ENCODE assay signal across 1 cellular context in genomic region chr16:74991593-74992403, GRCh38.
TF ChIP-seq lines count a peak whose summit lies in the region.

No MANE protein-coding gene starts in this region.

TF ChIP-seq in K562, 482 proteins besides CTCF, POLR2A, EP300 and RAD21 (continued from another document and continues in another):
- TF ChIP-seq ZBTB5 (IDR thresholded peaks at IDR 0.05) (no peak), ZKSCAN1 (IDR thresholded peaks at IDR 0.05; ENCODE audit: low read depth, low read length) (no peak), ETV5 (CRISPR knock-in tag; IDR thresholded peaks at IDR 0.05; ENCODE audit: low read depth) (no peak), AFF4 (CRISPR knock-in tag; IDR thresholded peaks at IDR 0.05) (no peak), ATF1 (CRISPR knock-in tag; IDR thresholded peaks at IDR 0.05) (no peak), ATF1 (tag; IDR thresholded peaks at IDR 0.05) (no peak), ETV6 (IDR thresholded peaks at IDR 0.05; ENCODE audit: borderline replicate concordance in 1 of 2, low read depth in 2 of 2, low read length in 1 of 2) (no peak), ETV6 (CRISPR knock-in tag; IDR thresholded peaks at IDR 0.05; ENCODE audit: borderline replicate concordance) (no peak), RCOR1 (IDR thresholded peaks at IDR 0.05; ENCODE audit: borderline replicate concordance in 1 of 2, low read depth in 2 of 2, low read length in 2 of 2) (peak in 1 of 2 experiments; percentile 70; a peak in 1 of 4 replicates), SMAD2 (IDR thresholded peaks at IDR 0.05; ENCODE audit: low read depth, low read length) (no peak), TEAD4 (IDR thresholded peaks at IDR 0.05; ENCODE audit: low read length) (peak; percentile 68), TEAD4 (CRISPR knock-in tag; IDR thresholded peaks at IDR 0.05; ENCODE audit: borderline replicate concordance) (no peak), TAF7 (tag; IDR thresholded peaks at IDR 0.05) (no peak), ZNF316 (IDR thresholded peaks at IDR 0.05) (no peak), MLLT1 (IDR thresholded peaks at IDR 0.05) (0 out of 4 replicates have a peak, but pooled peaks of 1 of the 2 experiments have one; percentile 69), PRPF4 (IDR thresholded peaks at IDR 0.05; ENCODE audit: insufficient read depth, low read depth, low read length, poor library complexity, severe bottlenecking) (no peak), U2AF2 (optimal IDR thresholded peaks at IDR 0.05; ENCODE audit: low read depth, low read length) (no peak), BRD9 (IDR thresholded peaks at IDR 0.05; ENCODE audit: low read depth, partially characterized antibody) (no peak), ZFP36 (IDR thresholded peaks at IDR 0.05; ENCODE audit: low read depth, low read length, partially characterized antibody) (no peak), ZNF165 (CRISPR knock-in tag; IDR thresholded peaks at IDR 0.05; ENCODE audit: borderline replicate concordance) (no peak), FOXO4 (CRISPR knock-in tag; IDR thresholded peaks at IDR 0.05) (no peak), MTF1 (CRISPR knock-in tag; IDR thresholded peaks at IDR 0.05; ENCODE audit: borderline replicate concordance) (no peak), ZNF407 (IDR thresholded peaks at IDR 0.05; ENCODE audit: low read depth) (no peak), JUNB (CRISPR knock-in tag; conservative IDR thresholded peaks at IDR 0.05) (no peak), MECOM (CRISPR knock-in tag; IDR thresholded peaks at IDR 0.05) (no peak), BRF1 (IDR thresholded peaks at IDR 0.05; ENCODE audit: borderline replicate concordance, extremely low read depth, insufficient read length) (no peak), ATF7 (IDR thresholded peaks at IDR 0.05) (0 out of 2 replicates have a peak, but pooled peaks have one; percentile 18), CAMTA2 (CRISPR knock-in tag; conservative IDR thresholded peaks at IDR 0.05) (no peak), AFF1 (IDR thresholded peaks at IDR 0.05; ENCODE audit: low read depth in 1 of 2, partially characterized antibody in 2 of 2) (no peak), HNRNPLL (IDR thresholded peaks at IDR 0.05; ENCODE audit: low read depth, low read length, poor library complexity, severe bottlenecking) (no peak), HOXB6 (CRISPR knock-in tag; IDR thresholded peaks at IDR 0.05; ENCODE audit: borderline replicate concordance) (no peak), ETS1 (conservative IDR thresholded peaks at IDR 0.05; ENCODE audit: control insufficient read depth, low read depth, low read length) (no peak), MBD2 (IDR thresholded peaks at IDR 0.05; ENCODE audit: borderline replicate concordance, low read depth) (no peak)
